2 cellular contexts compared by ENCODE assay signal in genomic region chr1:235111107-235111506, GRCh38.
TF ChIP-seq lines count a peak whose summit lies in the region.

No MANE protein-coding gene starts in this region.

TF ChIP-seq in IMR-90, 13 proteins besides CTCF, POLR2A, EP300 and RAD21:
- TF ChIP-seq CEBPB (IDR thresholded peaks at IDR 0.05; ENCODE audit: low read depth, low read length) (no peak), BHLHE40 (IDR thresholded peaks at IDR 0.05; ENCODE audit: low read depth, low read length) (no peak), USF2 (IDR thresholded peaks at IDR 0.05; ENCODE audit: low read depth, low read length) (no peak), MAFK (IDR thresholded peaks at IDR 0.05; ENCODE audit: low read depth, low read length) (no peak), MAZ (IDR thresholded peaks at IDR 0.05; ENCODE audit: borderline replicate concordance, low read depth, low read length) (no peak), SMC3 (IDR thresholded peaks at IDR 0.05; ENCODE audit: low read depth, low read length) (no peak)

TF ChIP-seq in GM12878, 131 proteins besides CTCF, POLR2A, EP300 and RAD21:
- 0 out of 2 replicates have a peak, but pooled peaks have one; percentile 23 for TF ChIP-seq POLR2AphosphoS5 (IDR thresholded peaks at IDR 0.05; ENCODE audit: low read length)
- TF ChIP-seq ATF3 (IDR thresholded peaks at IDR 0.05; ENCODE audit: borderline replicate concordance, extremely low read depth, low read depth, low read length), result no peak
- TF ChIP-seq BRCA1 (IDR thresholded peaks at IDR 0.05; ENCODE audit: low read depth, low read length), result no peak
- no peak for TF ChIP-seq YBX1 (IDR thresholded peaks at IDR 0.05)
